Comparison of ENCODE assay signal across 29 cellular contexts in genomic region chr2:26119521-26119920, GRCh38. TPM values are rescaled to one million over a fixed set of nuclear protein-coding genes. Genes with fewer than 3 reads are reported as not detected.
DNase-seq lines count a peak whose midpoint lies in the region; ATAC-seq, FAIRE-seq and TF ChIP-seq lines count a peak whose summit lies in the region.
"Had no signal": no experiment of that assay in that cellular context is flagged by ENCODE, and none has a peak within 500 bp of the region (broad histone marks: within the 10 kb centered on the region; RNA-seq: fewer than 3 reads in every experiment).

No MANE protein-coding gene starts in this region.

- peaks cover 3% of the 10 kb centered on the region; the same call in 1 of the 2 replicates for H3K4me1 Mint-ChIP-seq in WTC11

- H3K4me2 ChIP-seq in HepG2 (ENCODE audit: low read depth, low read length) = no peak overlapping the region
- H3K4me2 ChIP-seq: BLaER1 had no signal

- H3K9me3 ChIP-seq in right atrium auricular region = no peaks in the 10 kb centered on the region
- H3K9me3 ChIP-seq in heart left ventricle = no peaks in the 10 kb centered on the region
- H3K9me3 ChIP-seq in HepG2 (ENCODE audit: low read length) = no peaks in the 10 kb centered on the region
- H3K9me3 ChIP-seq in right lobe of liver = no peaks in the 10 kb centered on the region
- no peaks in the 10 kb centered on the region for H3K9me3 ChIP-seq in gastrocnemius medialis
- H3K9me3 ChIP-seq: BE2C, BLaER1 had no signal

- H2AFZ ChIP-seq in HepG2 (ENCODE audit: low read length) = no peak overlapping the region

- H3K4me3 ChIP-seq in right atrium auricular region (no peak overlapping the region), heart left ventricle (no peak overlapping the region), HepG2 (replicated peaks in 1 of 3; ENCODE audit: insufficient read depth in 1 of 3, low read depth in 2 of 3, low read length in 3 of 3) (no peak overlapping the region), right lobe of liver (no peak overlapping the region), gastrocnemius medialis (no peak overlapping the region)
- H3K4me3 ChIP-seq: BLaER1, GM12878 had no signal

- TF ChIP-seq EP300 in HepG2 (IDR thresholded peaks at IDR 0.05; ENCODE audit: low read depth in 2 of 2, low read length in 2 of 2) (no peak), HepG2 (CRISPR knock-in tag; IDR thresholded peaks at IDR 0.05; ENCODE audit: borderline replicate concordance) (no peak)

- H3K4me1 ChIP-seq in right atrium auricular region (peaks cover 0 to 33% of the 10 kb centered on the region in 2 donors), heart left ventricle (peaks cover 0 to 42% (median 15%) of the 10 kb centered on the region in 12 donors), HepG2 (ENCODE audit: insufficient read depth, low read length) (no peaks in the 10 kb centered on the region), right lobe of liver (no peaks in the 10 kb centered on the region), gastrocnemius medialis (peaks cover 54 to 60% of the 10 kb centered on the region in 2 donors)
- H3K4me1 ChIP-seq: BLaER1 had no signal

- H3K27ac Mint-ChIP-seq in WTC11 = no peak overlapping the region
- H3K27ac Mint-ChIP-seq: CD4-positive, CD25-positive, alpha-beta regulatory T cell had no signal

- H3K27ac ChIP-seq in right atrium auricular region (peak overlapping the region; percentile 61 to 75), heart left ventricle (peak overlapping the region in 1 of 12 donors; percentile 0), HepG2 (ENCODE audit: extremely low read length, insufficient read depth, low read length) (no peak overlapping the region), right lobe of liver (no peak overlapping the region), gastrocnemius medialis (peak overlapping the region; percentile 77 to 95 (median 86))
- H3K27ac ChIP-seq: BLaER1 had no signal

- 96 to 100% (median 99%) methylated on average over 1 of the region's 1 CpG for WGBS in heart left ventricle, 4 donors
- WGBS in HepG2 (ENCODE audit: low lambda C conversion rate) = 97% methylated on average over 1 of the region's 1 CpG
- WGBS in right lobe of liver (ENCODE audit: insufficient coverage, low coverage, low lambda C conversion rate, missing lambda C conversion rate) = 100% methylated on average over 1 of the region's 1 CpG

- TF ChIP-seq RAD21 in HepG2 (CRISPR knock-in tag; IDR thresholded peaks at IDR 0.05) = no peak

- TF ChIP-seq POLR2A in heart left ventricle (IDR thresholded peaks at IDR 0.05) (no peak), HepG2 (IDR thresholded peaks at IDR 0.05; ENCODE audit: insufficient read depth in 1 of 2, low read depth in 2 of 2, low read length in 2 of 2) (no peak), right lobe of liver (IDR thresholded peaks at IDR 0.05) (no peak), gastrocnemius medialis (IDR thresholded peaks at IDR 0.05) (no peak)

- H3K4me3 Mint-ChIP-seq in WTC11 = no peak overlapping the region
- H3K4me3 Mint-ChIP-seq: CD14-positive monocyte; CD4-positive, alpha-beta memory T cell; CD8-positive, alpha-beta memory T cell had no signal

- no peaks in the 10 kb centered on the region for H3K27me3 ChIP-seq in right atrium auricular region
- no peaks in the 10 kb centered on the region for H3K27me3 ChIP-seq in heart left ventricle
- H3K27me3 ChIP-seq in HepG2 (ENCODE audit: control insufficient read depth in 1 of 2, insufficient read depth in 2 of 2, low read length in 2 of 2) = no peaks in the 10 kb centered on the region
- H3K27me3 ChIP-seq in right lobe of liver = no peaks in the 10 kb centered on the region
- H3K27me3 ChIP-seq in gastrocnemius medialis = no peaks in the 10 kb centered on the region
- H3K27me3 ChIP-seq: BE2C, BLaER1 had no signal

- in situ Hi-C loops in HepG2 (cut with HindIII; ENCODE audit: extremely low pct_ligation_motif_present, low pct_unique_long_range_greater_than_20kb) (no loop called here), gastrocnemius medialis (cut with MboI; ENCODE audit: low sequenced_read_pairs in 4 of 4) (no loop called here)

- no TSS peak for BruUV-seq in HepG2 (replicated peaks; lab: Mats Ljungman, UMichigan)

- TF ChIP-seq CTCF in right atrium auricular region (IDR thresholded peaks at IDR 0.05) (no peak), heart left ventricle (IDR thresholded peaks at IDR 0.05) (no peak), HepG2 (CRISPR knock-in tag; IDR thresholded peaks at IDR 0.05) (no peak), right lobe of liver (IDR thresholded peaks at IDR 0.05) (no peak), WTC11 (IDR thresholded peaks at IDR 0.05) (no peak), gastrocnemius medialis (IDR thresholded peaks at IDR 0.05 in 4 of 5, conservative IDR thresholded peaks at IDR 0.05 in 1 of 5) (no peak)

- H3K36me3 ChIP-seq in right atrium auricular region (no peaks in the 10 kb centered on the region), heart left ventricle (peaks cover 0 to 13% (median 0%) of the 10 kb centered on the region in 9 donors), HepG2 (replicated peaks in 1 of 2; ENCODE audit: control insufficient read depth in 1 of 2, insufficient read depth in 2 of 2, low read length in 2 of 2) (peaks cover 7 to 31% of the 10 kb centered on the region in 2 experiments; a peak in 4 of 5 replicates), right lobe of liver (no peaks in the 10 kb centered on the region), gastrocnemius medialis (no peaks in the 10 kb centered on the region)

- peaks cover 17% of the 10 kb centered on the region for H3K79me2 ChIP-seq in HepG2 (ENCODE audit: insufficient read depth, low read length)

- no peak for DNase-seq in right atrium auricular region (ENCODE audit: low spot score)
- DNase-seq in heart left ventricle = no peak
- no peak for DNase-seq in HepG2 (ENCODE audit: low spot score)
- no peak for DNase-seq in right lobe of liver
- DNase-seq in WTC11 (ENCODE audit: low spot score) = no peak
- no peak for DNase-seq in gastrocnemius medialis
- DNase-seq in SK-N-DZ (ENCODE audit: low spot score) = no peak
- DNase-seq: 8988T; ACHN; BE2C; C1 segment of cervical spinal cord; CD4-positive, alpha-beta memory T cell; CD4-positive, CD25-positive, alpha-beta regulatory T cell; CD8-positive, alpha-beta memory T cell; COR-L47; DMS 273 treated with DMSO at 0.1 percent for 48 hours; DMS153; DMS53; DMS79; DND-41; EL; GDM1 had no signal

- no peaks in the 10 kb centered on the region for H3K27me3 Mint-ChIP-seq in WTC11 (ENCODE audit: low read depth)
- H3K27me3 Mint-ChIP-seq: CD4-positive, alpha-beta memory T cell; CD4-positive, CD25-positive, alpha-beta regulatory T cell; CD8-positive, alpha-beta memory T cell had no signal

- no peak overlapping the region for H3K9ac ChIP-seq in HepG2 (ENCODE audit: insufficient read depth, low read depth, low read length)
- H3K9ac ChIP-seq: BLaER1 had no signal

- intact Hi-C loops in heart left ventricle (cut with DNase I) (no loop called here), HepG2 (cut with micrococcal nuclease; ENCODE audit: unreplicated experiment) (no loop called here), right lobe of liver (cut with DNase I) (no loop called here), gastrocnemius medialis (cut with DNase I; ENCODE audit: low total_unique reads) (no loop called here)

- 0 out of 2 replicates have a peak, but pooled peaks cover 7% of the 10 kb centered on the region for H3K9me3 Mint-ChIP-seq in WTC11
- H3K9me3 Mint-ChIP-seq: CD14-positive monocyte; CD4-positive, alpha-beta memory T cell; CD8-positive, alpha-beta memory T cell had no signal

- no peak for FAIRE-seq in HepG2 (lab: Jason Lieb, UNC)
- FAIRE-seq: A204.1, GM12878, GM12892, GM18507 had no signal

- POLR2A ChIA-PET in HepG2 (lab: Yijun Ruan, JAX) = no interaction called here
- POLR2A ChIA-PET in WTC11 (lab: Charles Lee) = no interaction called here

- no peak for ATAC-seq in heart left ventricle
- no peak for ATAC-seq in HepG2
- ATAC-seq in right lobe of liver = no peak
- no peak for ATAC-seq in WTC11
- ATAC-seq in gastrocnemius medialis = no peak
- no peak for ATAC-seq in HG03175 (IDR thresholded peaks at IDR 0.05; ENCODE audit: unreplicated experiment)
- ATAC-seq: GM12878 had no signal

- H4K20me1 ChIP-seq in HepG2 (ENCODE audit: insufficient read depth, low read length) = no peaks in the 10 kb centered on the region

- peaks cover 19% of the 10 kb centered on the region for H3K36me3 Mint-ChIP-seq in WTC11

- CTCF ChIA-PET in HepG2 (lab: Yijun Ruan, JAX; ENCODE audit: low intra/inter-chr PET ratio, low total read pairs) = no interaction called here
- CTCF ChIA-PET in WTC11 (lab: Charles Lee) = interaction anchor here (1.6 kb wide), 1 partner anchor 31 kb away, joined by 5 read pairs; no protein-coding TSS in a partner anchor

RNA-seq across cellular contexts. Expression of gene GAREM2, which starts 53.4 kb away (rescaled TPM):
- total RNA-seq in right atrium auricular region = 10 to 100 TPM in 1 of 2 donors, 1 to 10 TPM in 1; 3.0 to 48.4 TPM
- 1 to 10 TPM in 4 of 9 donors, under 1 TPM in 5; 0.47 to 4.1 (median 0.83) TPM for total RNA-seq in heart left ventricle
- under 1 TPM; 0.42 to 0.76 TPM for polyA plus RNA-seq in heart left ventricle
- 0.31 and 0.38 TPM in 2 replicates for total RNA-seq in HepG2 (2016; rRNA removed; fragmentation: Illumina TruSeq; extraction: Trizol)
- total RNA-seq in HepG2 (2016; cell fraction: cytosol; rRNA removed; fragmentation: Illumina TruSeq; extraction: Trizol; ENCODE audit: low read depth) = 0.10 and 0.18 TPM in 2 replicates
- total RNA-seq in HepG2 (2016; cell fraction: insoluble cytoplasmic fraction; rRNA removed; fragmentation: Illumina TruSeq; extraction: Trizol) = 0.35 and 0.36 TPM in 2 replicates
- 0.55 and 0.62 TPM in 2 replicates for total RNA-seq in HepG2 (2016; cell fraction: membrane; rRNA removed; fragmentation: Illumina TruSeq; extraction: Trizol)
- 0.28 and 0.94 TPM in 2 replicates for total RNA-seq in HepG2 (2016; cell fraction: nucleus; rRNA removed; fragmentation: Illumina TruSeq; extraction: Trizol)
- polyA plus RNA-seq in HepG2 (2011; rRNA removed) = 0.29 and 0.37 TPM in 2 replicates
- 0.25 and 0.29 TPM in 2 replicates for polyA plus RNA-seq in HepG2 (2011; cell fraction: cytosol; rRNA removed)
- 0.54 and 0.56 TPM in 2 replicates for polyA plus RNA-seq in HepG2 (2011; cell fraction: nucleus; rRNA removed)
- polyA plus RNA-seq in HepG2 (2012) = 0.31 and 0.47 TPM in 2 replicates
- 0.35 and 0.49 TPM in 2 replicates for polyA plus RNA-seq in HepG2 (2016; cell fraction: cytosol; fragmentation: Illumina TruSeq; extraction: Trizol; ENCODE audit: low read depth)
- 0.88 and 1.2 TPM in 2 replicates for polyA plus RNA-seq in HepG2 (2016; cell fraction: insoluble cytoplasmic fraction; fragmentation: Illumina TruSeq; extraction: Trizol; ENCODE audit: low read depth)
- polyA plus RNA-seq in HepG2 (2016; cell fraction: membrane; fragmentation: Illumina TruSeq; extraction: Trizol; ENCODE audit: low read depth) = 0.48 and 0.61 TPM in 2 replicates
- polyA plus RNA-seq in HepG2 (2016; cell fraction: nucleus; fragmentation: Illumina TruSeq; extraction: Trizol; ENCODE audit: insufficient read depth, low read depth) = 0.59 and 1.1 TPM in 2 replicates
- 1.0 TPM in 1 of 2 replicates, not detected in the other for polyA minus RNA-seq in HepG2 (2011; rRNA and poly(A)+ RNA removed; ENCODE audit: low replicate concordance)
- 0.35 and 1.1 TPM in 2 replicates for polyA minus RNA-seq in HepG2 (2011; cell fraction: cytosol; rRNA and poly(A)+ RNA removed)
- polyA minus RNA-seq in HepG2 (2011; cell fraction: nucleus; rRNA and poly(A)+ RNA removed) = 0.25 and 0.26 TPM in 2 replicates
- under 1 TPM in 5 of 6 experiments, not detected in 1; 0.11 to 0.34 (median 0.20) TPM for total RNA-seq in right lobe of liver
- total RNA-seq in WTC11 (2021) = 17.4 to 18.9 TPM (median 17.6 TPM) in 3 replicates
- 1 to 10 TPM in 2 of 4 donors, under 1 TPM in 2; 0.25 to 1.8 (median 0.74) TPM for total RNA-seq in gastrocnemius medialis
- 20.4 and 20.8 TPM in 2 replicates for polyA plus RNA-seq in SK-N-DZ (2014; cell fraction: cytosol; rRNA removed)
- 15.6 and 15.9 TPM in 2 replicates for polyA plus RNA-seq in SK-N-DZ (2014; cell fraction: nucleus; rRNA removed)

Comparison
In these comparisons a context has a peak if more than half of its experiments do, and no peak if none do; other contexts are left out.
1. H3K27ac ChIP-seq: peak in right atrium auricular region (2 of 2) and gastrocnemius medialis (4 of 4); none in HepG2 (single experiment) and right lobe of liver (0 of 3).